Comparison of ENCODE assay signal across 17 cellular contexts in the genomic region with DNA sequence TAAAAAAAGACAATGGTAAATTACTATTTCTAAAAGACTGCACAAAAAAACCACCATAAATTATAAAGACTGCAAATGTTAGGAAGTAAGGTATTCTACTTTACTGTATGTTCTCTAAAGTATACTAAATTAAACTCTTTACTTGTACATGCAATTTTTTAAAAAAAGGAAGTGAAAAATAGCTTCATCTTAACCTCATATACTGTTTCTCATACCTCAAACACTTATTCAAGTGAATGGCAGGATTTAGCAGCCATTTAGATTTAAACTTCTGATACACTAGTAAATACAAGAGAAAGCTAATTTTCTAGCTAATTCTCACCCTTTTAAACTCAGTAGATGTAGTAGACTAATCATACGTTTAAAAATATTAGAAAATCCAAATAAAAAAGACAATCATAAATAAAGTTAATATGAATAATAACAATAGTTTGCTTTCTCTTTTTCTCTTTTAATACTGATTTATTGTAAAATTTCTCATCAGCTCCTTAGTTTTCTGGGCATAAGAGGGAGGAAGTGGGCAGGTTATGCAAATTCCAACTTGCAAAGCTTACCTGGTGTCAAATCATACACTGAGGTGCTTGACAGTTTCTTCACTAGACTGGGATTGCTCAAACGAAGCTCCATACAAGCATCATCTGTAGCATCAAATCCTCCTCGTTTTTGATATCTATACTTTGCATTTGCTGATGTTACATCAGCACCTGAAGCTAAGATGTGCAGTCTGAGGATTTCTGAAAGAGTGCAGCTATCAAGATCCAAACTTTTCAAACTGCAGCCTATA.
DNase-seq lines count a peak whose midpoint lies in the region; ATAC-seq and TF ChIP-seq lines count a peak whose summit lies in the region.
"Had no signal": no experiment of that assay in that cellular context is flagged by ENCODE, and none has a peak within 500 bp of the region (broad histone marks: within the 10 kb centered on the region; RNA-seq: fewer than 3 reads in every experiment).

No MANE protein-coding gene starts in this region.

- no peak overlapping the region for H3K4me3 Mint-ChIP-seq in activated naive CD4-positive, alpha-beta T cell treated with anti-CD3 and anti-CD28 coated beads for 36 hours
- H3K4me3 Mint-ChIP-seq: activated CD8-positive, alpha-beta T cell treated with anti-CD3 and anti-CD28 coated beads, Interleukin-2, amount 10 ng/mL, durations not matched to agents 7 days and 5 days; activated T-helper 17 cell treated with anti-CD3 and anti-CD28 coated beads, Interleukin-2, amount 50 U/mL, for 72 hours; CD8-positive, alpha-beta memory T cell had no signal

- H3K4me1 ChIP-seq in sigmoid colon, result no peaks in the 10 kb centered on the region
- H3K4me1 ChIP-seq: prostate gland had no signal

- H3K9me3 Mint-ChIP-seq in activated naive CD4-positive, alpha-beta T cell treated with anti-CD3 and anti-CD28 coated beads for 36 hours, result no peaks in the 10 kb centered on the region
- H3K9me3 Mint-ChIP-seq: activated T-helper 17 cell treated with anti-CD3 and anti-CD28 coated beads, Interleukin-2, amount 50 U/mL, for 72 hours; CD8-positive, alpha-beta memory T cell had no signal

- no peak overlapping the region for H3K27ac Mint-ChIP-seq in activated naive CD4-positive, alpha-beta T cell treated with anti-CD3 and anti-CD28 coated beads for 36 hours
- H3K27ac Mint-ChIP-seq: activated CD8-positive, alpha-beta T cell treated with anti-CD3 and anti-CD28 coated beads, Interleukin-2, amount 10 ng/mL, durations not matched to agents 7 days and 5 days; activated T-helper 17 cell treated with anti-CD3 and anti-CD28 coated beads, Interleukin-2, amount 50 U/mL, for 72 hours had no signal

- H3K27ac ChIP-seq in sigmoid colon, result no peak overlapping the region
- H3K27ac ChIP-seq: 22Rv1, prostate gland had no signal

- no peak for TF ChIP-seq POLR2A in sigmoid colon (IDR thresholded peaks at IDR 0.05)

- H3K9me3 ChIP-seq in sigmoid colon, result no peaks in the 10 kb centered on the region
- H3K9me3 ChIP-seq: prostate gland had no signal

- intact Hi-C loops in sigmoid colon (cut with DNase I), result no loop called here
- intact Hi-C loops in activated naive CD4-positive, alpha-beta T cell treated with anti-CD3 and anti-CD28 coated beads for 36 hours (cut with micrococcal nuclease), result no loop called here

- peaks cover 0 to 58% (median 11%) of the 10 kb centered on the region in 4 donors for H3K36me3 ChIP-seq in sigmoid colon
- H3K36me3 ChIP-seq: prostate gland had no signal

- CTCF ChIA-PET in activated naive CD4-positive, alpha-beta T cell treated with anti-CD3 and anti-CD28 coated beads for 36 hours (lab: Charles Lee), result interaction anchor here (0.6 to 1.1 kb wide), 3 partner anchors 45 to 127 kb away, joined by 3 read pairs; no protein-coding TSS in a partner anchor

- H3K36me3 Mint-ChIP-seq in activated naive CD4-positive, alpha-beta T cell treated with anti-CD3 and anti-CD28 coated beads for 36 hours (ENCODE audit: low read depth), result peaks cover 38% of the 10 kb centered on the region

- H3K4me1 Mint-ChIP-seq in activated naive CD4-positive, alpha-beta T cell treated with anti-CD3 and anti-CD28 coated beads for 36 hours (ENCODE audit: low read depth), result peaks cover 12% of the 10 kb centered on the region

- no peak for TF ChIP-seq EP300 in sigmoid colon (IDR thresholded peaks at IDR 0.05)

- no peak for TF ChIP-seq CTCF in sigmoid colon (IDR thresholded peaks at IDR 0.05)

- peak; percentile 18 to 67 for DNase-seq in NOMO-1 (lab: John Stamatoyannopoulos, UW; ENCODE audit: unreplicated experiment in 2 of 2)
- no peak for DNase-seq in NOMO-1 treated with dmso at 0.1 percent for 144 hours (lab: John Stamatoyannopoulos, UW; ENCODE audit: unreplicated experiment)
- peak; percentile 66 for DNase-seq in NOMO-1 treated with DMSO at 0.1 percent for 48 hours (lab: John Stamatoyannopoulos, UW; ENCODE audit: unreplicated experiment)
- DNase-seq in sigmoid colon, result no peak
- no peak for DNase-seq in RPMI8226
- DNase-seq in activated naive CD4-positive, alpha-beta T cell treated with anti-CD3 and anti-CD28 coated beads, Interleukin-2, amount 50 U/mL, for 16 hours, result no peak
- no peak for DNase-seq in activated naive CD4-positive, alpha-beta T cell treated with anti-CD3 and anti-CD28 coated beads for 36 hours
- DNase-seq: activated CD8-positive, alpha-beta T cell treated with anti-CD3 and anti-CD28 coated beads, Interleukin-2, amount 10 ng/mL, durations not matched to agents 7 days and 5 days; CD8-positive, alpha-beta memory T cell; foreskin melanocyte; IMR-90; NCI-H1048; NK-92 treated with Interleukin-12 subunit alpha and Interleukin-12 subunit beta, amount 100 ng/mL, for 24 hours had no signal

- peak; percentile 51 for ATAC-seq in GM21423 (IDR thresholded peaks at IDR 0.05; ENCODE audit: unreplicated experiment)
- ATAC-seq: activated CD8-positive, alpha-beta T cell treated with anti-CD3 and anti-CD28 coated beads, Interleukin-2, amount 10 ng/mL, durations not matched to agents 7 days and 5 days; activated T-helper 17 cell treated with anti-CD3 and anti-CD28 coated beads, Interleukin-2, amount 50 U/mL, for 72 hours had no signal

- no peaks in the 10 kb centered on the region for H3K27me3 ChIP-seq in sigmoid colon

- no peaks in the 10 kb centered on the region for H3K27me3 Mint-ChIP-seq in activated naive CD4-positive, alpha-beta T cell treated with anti-CD3 and anti-CD28 coated beads for 36 hours (ENCODE audit: low read depth)
- H3K27me3 Mint-ChIP-seq: activated T-helper 17 cell treated with anti-CD3 and anti-CD28 coated beads, Interleukin-2, amount 50 U/mL, for 72 hours; CD8-positive, alpha-beta memory T cell had no signal

- 78 to 80% methylated on average over 3 of the region's 3 CpGs for WGBS in sigmoid colon, 2 donors

- no peak overlapping the region for H3K4me3 ChIP-seq in sigmoid colon
- H3K4me3 ChIP-seq: prostate gland had no signal

Comparison
In these comparisons a context has a peak if more than half of its experiments do, and no peak if none do; other contexts are left out.
1. DNase-seq: peak in NOMO-1 (2 of 2) and NOMO-1 treated with DMSO at 0.1 percent for 48 hours (single experiment); none in NOMO-1 treated with dmso at 0.1 percent for 144 hours (single experiment), sigmoid colon (single experiment), RPMI8226 (single experiment), activated naive CD4-positive, alpha-beta T cell treated with anti-CD3 and anti-CD28 coated beads, Interleukin-2, amount 50 U/mL, for 16 hours (single experiment) and activated naive CD4-positive, alpha-beta T cell treated with anti-CD3 and anti-CD28 coated beads for 36 hours (single experiment).